In the genomic region with DNA sequence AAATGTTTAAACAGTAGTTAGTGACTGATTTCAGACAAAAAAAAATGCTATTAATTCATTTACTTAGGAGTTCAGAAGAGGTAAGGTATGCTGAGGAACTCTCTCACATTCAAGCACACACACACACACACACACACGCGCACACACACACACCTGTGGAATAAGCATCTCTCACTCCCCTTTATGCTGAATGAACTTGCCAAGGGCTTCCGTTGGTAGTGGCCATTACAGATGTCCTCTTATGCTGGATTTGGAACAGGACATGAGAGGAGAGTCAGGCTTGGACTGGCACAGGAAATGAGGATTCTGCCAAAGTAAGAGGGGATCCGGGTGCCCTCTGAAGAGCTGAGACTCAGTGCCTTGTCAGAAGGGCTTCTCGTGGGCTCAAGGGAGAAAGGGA, we compare ENCODE assay signal across 20 cellular contexts.
"Had no signal": no experiment of that assay in that cellular context is flagged by ENCODE, and none has a peak within 500 bp of the region (broad histone marks: within the 10 kb centered on the region; RNA-seq: fewer than 3 reads in every experiment).

No MANE protein-coding gene starts in this region.

- ATAC-seq: esophagus mucosa, heart left ventricle, left lobe of liver, natural killer cell, pancreas, right lobe of liver had no signal

- DNase-seq: dorsolateral prefrontal cortex; effector CD8-positive, alpha-beta T cell; heart left ventricle; hippocampal formation; mammary epithelial cell; natural killer cell; occipital lobe; pancreas; right lobe of liver; small intestine; stimulated activated CD4-positive, alpha-beta T cell treated with anti-CD3 and anti-CD28 coated beads, Interleukin-12 subunit alpha, Interleukin-12 subunit beta, amount 100 ng/mL, for 4 hours; stimulated activated naive CD4-positive, alpha-beta T cell; stomach; substantia nigra; transverse colon had no signal

- H3K36me3 ChIP-seq: heart left ventricle, pancreas, prostate gland, right lobe of liver, stomach, thoracic aorta, transverse colon had no signal

- H3K27ac ChIP-seq: coronary artery, dorsolateral prefrontal cortex, heart left ventricle, pancreas, prostate gland, right lobe of liver, stomach, thoracic aorta, transverse colon had no signal

- H3K9me3 ChIP-seq: heart left ventricle, pancreas, prostate gland, right lobe of liver, stomach, thoracic aorta, transverse colon had no signal

- H3K27me3 ChIP-seq: dorsolateral prefrontal cortex, heart left ventricle, pancreas, stomach, transverse colon had no signal

- H3K4me3 ChIP-seq: coronary artery, dorsolateral prefrontal cortex, heart left ventricle, pancreas, prostate gland, right lobe of liver, stomach, thoracic aorta, transverse colon had no signal

- H3K4me1 ChIP-seq: heart left ventricle, pancreas, prostate gland, right lobe of liver, stomach, transverse colon had no signal
